ENCODE assay signal across 9 cellular contexts in the genomic region with DNA sequence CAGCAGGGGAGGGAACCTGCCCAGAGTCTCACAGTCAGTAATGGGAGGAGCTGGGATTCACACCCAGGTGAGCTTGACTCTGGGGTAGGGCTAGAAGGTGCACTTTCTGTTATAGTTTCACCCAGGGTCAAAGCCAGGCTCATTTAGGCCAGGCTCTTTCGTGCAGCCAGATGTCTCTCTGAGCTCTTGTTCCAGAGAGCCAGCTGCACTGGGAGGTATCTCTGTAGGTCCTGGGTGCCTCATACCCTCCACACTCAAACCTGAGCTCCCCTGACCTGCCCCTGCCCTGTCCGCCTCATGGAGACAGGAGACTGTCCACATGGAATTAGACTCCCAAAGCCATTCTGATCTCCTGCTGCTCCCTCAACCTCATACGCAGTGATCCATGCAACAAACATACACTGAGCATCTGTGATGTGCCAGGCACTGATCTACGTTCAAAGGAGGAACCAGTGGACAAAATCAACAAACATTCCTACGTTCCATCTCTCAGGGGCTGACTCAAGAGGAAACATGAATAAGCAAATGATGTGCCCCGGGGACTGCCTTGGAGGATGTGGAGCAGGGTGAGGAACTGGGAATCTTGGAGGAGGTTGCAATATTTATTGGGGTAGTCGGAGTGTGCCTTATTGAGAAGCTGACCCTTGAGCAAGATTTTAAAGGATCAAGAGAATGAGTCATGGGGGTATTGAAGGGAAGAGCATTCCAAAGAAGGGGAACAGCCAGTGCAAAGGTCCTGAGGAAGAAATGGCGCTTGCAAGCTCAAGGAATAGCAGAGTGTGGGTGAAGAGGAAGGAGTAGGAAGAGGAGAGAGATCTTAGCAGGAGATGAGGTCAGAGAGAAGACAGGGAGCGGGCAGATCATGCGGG.
DNase-seq lines count a peak whose midpoint lies in the region; ATAC-seq, FAIRE-seq and TF ChIP-seq lines count a peak whose summit lies in the region.
"Had no signal": no experiment of that assay in that cellular context is flagged by ENCODE, and none has a peak within 500 bp of the region (broad histone marks: within the 10 kb centered on the region; RNA-seq: fewer than 3 reads in every experiment).

No MANE protein-coding gene starts in this region.

- H3K27ac ChIP-seq in Panc1 (ENCODE audit: low read length) (peak overlapping the region; percentile 18; the same call in 1 of the 2 replicates), endothelial cell of umbilical vein (ENCODE audit: insufficient read depth, low read depth, low read length) (peak overlapping the region; percentile 61)

- H2AFZ ChIP-seq in endothelial cell of umbilical vein (ENCODE audit: low read depth, low read length) = peak overlapping the region; percentile 18

- no peaks in the 10 kb centered on the region for H3K9me3 ChIP-seq in Panc1 (ENCODE audit: control insufficient read depth, insufficient read depth, low read depth, low read length)
- H3K9me3 ChIP-seq in endothelial cell of umbilical vein (replicated peaks; ENCODE audit: control insufficient read depth, insufficient read depth, low read length) = no peaks in the 10 kb centered on the region

- no peak overlapping the region for H3K4me3 ChIP-seq in GM12864 (ENCODE audit: low read depth, low read length)
- no peak overlapping the region for H3K4me3 ChIP-seq in Panc1 (ENCODE audit: low read depth in 2 of 2, low read length in 2 of 2)
- H3K4me3 ChIP-seq in endothelial cell of umbilical vein (replicated peaks in 1 of 3; ENCODE audit: insufficient read depth in 1 of 3, low read depth in 1 of 3, low read length in 3 of 3) = no peak overlapping the region

- TF ChIP-seq POLR2A in endothelial cell of umbilical vein (IDR thresholded peaks at IDR 0.05; ENCODE audit: low read depth, low read length) = no peak

- no peaks in the 10 kb centered on the region for H3K9me1 ChIP-seq in endothelial cell of umbilical vein (replicated peaks; ENCODE audit: control insufficient read depth, extremely low read depth, insufficient read depth, low read length)

- POLR2A ChIA-PET in Panc1 (lab: Charles Lee) (no interaction called here), endothelial cell of umbilical vein (lab: Charles Lee) (no interaction called here)

- BruUV-seq in Panc1 (replicated peaks; lab: Mats Ljungman, UMichigan) = no TSS peak
- no TSS peak for BruUV-seq in endothelial cell of umbilical vein (replicated peaks; lab: Mats Ljungman, UMichigan)

- CTCF ChIA-PET in Panc1 (lab: Charles Lee) (no interaction called here), endothelial cell of umbilical vein (lab: Charles Lee) (interaction anchor here (0.7 to 3.4 kb wide), 3 partner anchors 68 to 237 kb away, joined by 3 to 19 read pairs (median 13); no protein-coding TSS in a partner anchor)

- no peak for TF ChIP-seq CTCF in GM12864 (IDR thresholded peaks at IDR 0.05; ENCODE audit: low read depth, low read length, missing control alignments)
- TF ChIP-seq CTCF in Panc1 (IDR thresholded peaks at IDR 0.05) = no peak
- no peak for TF ChIP-seq CTCF in endothelial cell of umbilical vein (IDR thresholded peaks at IDR 0.05; ENCODE audit: extremely low read depth in 1 of 2, insufficient read depth in 1 of 2, low read depth in 1 of 2, low read length in 2 of 2)

- ATAC-seq in Panc1 = peak; percentile 57
- ATAC-seq: stimulated activated naive CD8-positive, alpha-beta T cell treated with anti-CD3 and anti-CD28 coated beads, Interleukin-15, amount 100 ng/mL, for 72 hours had no signal

- no peaks in the 10 kb centered on the region for H3K27me3 ChIP-seq in Panc1 (ENCODE audit: control insufficient read depth, insufficient read depth, low read length)
- H3K27me3 ChIP-seq in endothelial cell of umbilical vein (ENCODE audit: control insufficient read depth in 2 of 2, insufficient read depth in 2 of 2, low read length in 2 of 2) = no peaks in the 10 kb centered on the region

- no peaks in the 10 kb centered on the region for H4K20me1 ChIP-seq in endothelial cell of umbilical vein (replicated peaks; ENCODE audit: control insufficient read depth, extremely low read depth, insufficient read depth, low read length)

- no peaks in the 10 kb centered on the region for H3K36me3 ChIP-seq in Panc1 (ENCODE audit: control insufficient read depth, insufficient read depth, low read length)
- no peaks in the 10 kb centered on the region for H3K36me3 ChIP-seq in endothelial cell of umbilical vein (ENCODE audit: control insufficient read depth in 2 of 2, extremely low read depth in 1 of 2, insufficient read depth in 2 of 2, low read length in 2 of 2)

- intact Hi-C loops in Panc1 (cut with micrococcal nuclease; ENCODE audit: unreplicated experiment) = loop anchor here (5.0 kb wide), 1 partner anchor 91 kb away; no protein-coding TSS in a partner anchor
- intact Hi-C loops in endothelial cell of umbilical vein (cut with micrococcal nuclease) = loop anchor here (10.0 kb wide), 1 partner anchor 389 kb away; the partner anchor contains the start of gene SRSF6

- H3K9ac ChIP-seq in endothelial cell of umbilical vein (replicated peaks; ENCODE audit: extremely low read depth, insufficient read depth, low read length) = no peak overlapping the region

- H3K4me2 ChIP-seq in endothelial cell of umbilical vein (ENCODE audit: insufficient read depth, low read length) = peak overlapping the region; percentile 2

- dilution Hi-C loops in endothelial cell of umbilical vein (cut with MboI; ENCODE audit: extremely low pct_ligation_motif_present, low sequenced_read_pairs) = no loop called here

- DNase-seq in GM12864 (ENCODE audit: low read depth) (peak; percentile 25), Panc1 (ENCODE audit: low read depth, low spot score) (no peak), endothelial cell of umbilical vein (ENCODE audit: low read depth, low spot score) (peak; percentile 69), pulmonary artery endothelial cell (ENCODE audit: low read depth, low spot score) (peak; percentile 46), KG1 (lab: John Stamatoyannopoulos, UW) (no peak), NCI-H748 (lab: John Stamatoyannopoulos, UW; ENCODE audit: unreplicated experiment) (no peak), NCI-H2029 (lab: John Stamatoyannopoulos, UW) (no peak)
- DNase-seq: stimulated activated naive CD8-positive, alpha-beta T cell treated with anti-CD3 and anti-CD28 coated beads, Interleukin-15, amount 100 ng/mL, for 72 hours had no signal

- in situ Hi-C loops in Panc1 (cut with HindIII; ENCODE audit: low pct_unique_long_range_greater_than_20kb, low sequenced_read_pairs) = no loop called here

- H3K4me1 ChIP-seq in Panc1 (ENCODE audit: control insufficient read depth, insufficient read depth, low read length) (peaks cover 22% of the 10 kb centered on the region), endothelial cell of umbilical vein (ENCODE audit: control insufficient read depth, extremely low read depth, insufficient read depth, low read length) (peaks cover 28% of the 10 kb centered on the region)

- FAIRE-seq in endothelial cell of umbilical vein (lab: Jason Lieb, UNC) = peak; percentile 96
- FAIRE-seq: colon had no signal

- no peaks in the 10 kb centered on the region for H3K79me2 ChIP-seq in endothelial cell of umbilical vein (ENCODE audit: control insufficient read depth, insufficient read depth, low read length)

TF ChIP-seq in endothelial cell of umbilical vein, 7 proteins besides CTCF, POLR2A, EP300 and RAD21:
- TF ChIP-seq MAX (IDR thresholded peaks at IDR 0.05; ENCODE audit: insufficient read depth, insufficient read length) (no peak), MYC (IDR thresholded peaks at IDR 0.05; ENCODE audit: low read depth, low read length) (no peak), POLR2AphosphoS5 (IDR thresholded peaks at IDR 0.05; ENCODE audit: insufficient read depth, low read depth, low read length) (peak; percentile 36), GATA2 (IDR thresholded peaks at IDR 0.05; ENCODE audit: insufficient read depth, insufficient read length, low read depth, low read length) (peak; percentile 41), FOS (IDR thresholded peaks at IDR 0.05; ENCODE audit: borderline replicate concordance, insufficient read depth, low read length) (peak; percentile 93), EZH2 (IDR thresholded peaks at IDR 0.05; ENCODE audit: borderline replicate concordance, low read depth, low read length, severe bottlenecking) (no peak), JUN (IDR thresholded peaks at IDR 0.05; ENCODE audit: borderline replicate concordance, insufficient read depth, insufficient read length, low read depth) (peak; percentile 52)

Comparison
In these comparisons a context has a peak if more than half of its experiments do, and no peak if none do; other contexts are left out.
1. DNase-seq: peak in GM12864 (single experiment), endothelial cell of umbilical vein (single experiment) and pulmonary artery endothelial cell (single experiment); none in Panc1 (single experiment), KG1 (single experiment), NCI-H748 (single experiment) and NCI-H2029 (single experiment).